In the genomic region with DNA sequence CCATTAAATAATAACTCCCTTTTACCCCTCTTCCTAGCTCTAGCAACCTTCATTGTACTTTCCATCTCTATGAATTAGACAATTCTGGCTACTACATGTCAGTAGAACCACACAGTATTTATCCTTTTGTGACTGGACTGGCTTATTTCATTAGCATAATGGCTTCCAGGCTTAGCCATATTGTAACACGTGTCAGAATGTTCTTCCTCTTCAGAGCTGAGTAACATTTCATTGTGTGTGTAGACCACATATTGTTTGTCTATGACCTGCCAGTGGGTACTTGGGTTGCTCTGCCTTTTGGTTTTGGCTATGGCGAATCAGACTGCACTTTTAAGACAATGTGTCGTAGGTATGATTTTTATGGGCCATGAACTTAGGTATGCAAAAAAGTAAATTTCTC, we compare ENCODE assay signal across 16 cellular contexts. TPM values are rescaled to one million over a fixed set of nuclear protein-coding genes. Genes with fewer than 3 reads are reported as not detected.
DNase-seq lines count a peak whose midpoint lies in the region; ATAC-seq, FAIRE-seq and TF ChIP-seq lines count a peak whose summit lies in the region.
"Had no signal": no experiment of that assay in that cellular context is flagged by ENCODE, and none has a peak within 500 bp of the region (broad histone marks: within the 10 kb centered on the region; RNA-seq: fewer than 3 reads in every experiment).

No MANE protein-coding gene starts in this region.

- no peaks in the 10 kb centered on the region for H3K9me3 Mint-ChIP-seq in activated T-cell treated with anti-CD3 and anti-CD28 coated beads, Interleukin-2, amount 50 U/mL, for 72 hours
- H3K9me3 Mint-ChIP-seq in activated T-cell treated with anti-CD3 and anti-CD28 coated beads, Interleukin-2, amount 50 U/mL, for 4 hours = no peaks in the 10 kb centered on the region
- H3K9me3 Mint-ChIP-seq in astrocyte (ENCODE audit: unreplicated experiment) = no peaks in the 10 kb centered on the region

- no peaks in the 10 kb centered on the region for H3K27me3 ChIP-seq in astrocyte (ENCODE audit: insufficient read depth, low read length)
- H3K27me3 ChIP-seq in foreskin keratinocyte = peaks cover 2% of the 10 kb centered on the region
- H3K27me3 ChIP-seq: MG63 had no signal

- no peak overlapping the region for H3K4me3 Mint-ChIP-seq in activated T-cell treated with anti-CD3 and anti-CD28 coated beads, Interleukin-2, amount 50 U/mL, for 72 hours
- no peak overlapping the region for H3K4me3 Mint-ChIP-seq in activated T-cell treated with anti-CD3 and anti-CD28 coated beads, Interleukin-2, amount 50 U/mL, for 4 hours
- no peak overlapping the region for H3K4me3 Mint-ChIP-seq in astrocyte (ENCODE audit: unreplicated experiment)

- H3K27ac Mint-ChIP-seq in activated T-cell treated with anti-CD3 and anti-CD28 coated beads, Interleukin-2, amount 50 U/mL, for 72 hours = no peak overlapping the region
- no peak overlapping the region for H3K27ac Mint-ChIP-seq in astrocyte (ENCODE audit: unreplicated experiment)

- TF ChIP-seq CTCF in astrocyte (IDR thresholded peaks at IDR 0.05; ENCODE audit: insufficient read depth, low read depth, low read length) = no peak
- no peak for TF ChIP-seq CTCF in foreskin keratinocyte (conservative IDR thresholded peaks at IDR 0.05)

- no peaks in the 10 kb centered on the region for H3K79me2 ChIP-seq in astrocyte (ENCODE audit: insufficient read depth, low read length)

- no peak overlapping the region for H3K4me3 ChIP-seq in astrocyte (ENCODE audit: insufficient read depth, low read depth, low read length)
- H3K4me3 ChIP-seq: MG63 had no signal

- H3K27ac ChIP-seq in astrocyte (ENCODE audit: low read depth, low read length) (no peak overlapping the region), foreskin keratinocyte (no peak overlapping the region)

- in situ Hi-C loops in KBM-7 (cut with MboI; ENCODE audit: low pct_unique_long_range_greater_than_20kb, low sequenced_read_pairs) = no loop called here

- H2AFZ ChIP-seq in astrocyte (ENCODE audit: low read depth, low read length) = peak overlapping the region; percentile 20

- H3K4me1 ChIP-seq in astrocyte (ENCODE audit: insufficient read depth, low read length) (peaks cover 21% of the 10 kb centered on the region), foreskin keratinocyte (peaks cover 8% of the 10 kb centered on the region)

- FAIRE-seq in astrocyte (lab: Jason Lieb, UNC) = no peak
- FAIRE-seq: HepG2 had no signal

- H3K4me2 ChIP-seq in astrocyte (ENCODE audit: low read length) = no peak overlapping the region

- H3K9ac ChIP-seq in astrocyte (ENCODE audit: low read length) = no peak overlapping the region

- H3K36me3 Mint-ChIP-seq in activated T-cell treated with anti-CD3 and anti-CD28 coated beads, Interleukin-2, amount 50 U/mL, for 72 hours (ENCODE audit: insufficient read depth in 2 of 2) = no peaks in the 10 kb centered on the region
- H3K36me3 Mint-ChIP-seq in activated T-cell treated with anti-CD3 and anti-CD28 coated beads, Interleukin-2, amount 50 U/mL, for 4 hours (ENCODE audit: insufficient read depth) = peaks cover 5% of the 10 kb centered on the region
- H3K36me3 Mint-ChIP-seq in astrocyte (ENCODE audit: low read depth, unreplicated experiment) = no peaks in the 10 kb centered on the region

- no peaks in the 10 kb centered on the region for H4K20me1 ChIP-seq in astrocyte (ENCODE audit: insufficient read depth, low read length)

- H3K9me3 ChIP-seq in astrocyte (ENCODE audit: insufficient read depth, low read depth, low read length) = no peaks in the 10 kb centered on the region
- H3K9me3 ChIP-seq: MG63 had no signal

- no peaks in the 10 kb centered on the region for H3K27me3 Mint-ChIP-seq in activated T-cell treated with anti-CD3 and anti-CD28 coated beads, Interleukin-2, amount 50 U/mL, for 72 hours (ENCODE audit: low read depth)
- no peaks in the 10 kb centered on the region for H3K27me3 Mint-ChIP-seq in activated T-cell treated with anti-CD3 and anti-CD28 coated beads, Interleukin-2, amount 50 U/mL, for 4 hours (ENCODE audit: low read depth)
- H3K27me3 Mint-ChIP-seq in astrocyte (ENCODE audit: low read depth, unreplicated experiment) = no peaks in the 10 kb centered on the region

- no peaks in the 10 kb centered on the region for H3K36me3 ChIP-seq in astrocyte (ENCODE audit: insufficient read depth, low read length)
- H3K36me3 ChIP-seq: MG63 had no signal

- no peak for DNase-seq in activated T-cell treated with anti-CD3 and anti-CD28 coated beads, Interleukin-2, amount 50 U/mL, for 72 hours
- no peak for DNase-seq in activated T-cell treated with anti-CD3 and anti-CD28 coated beads, Interleukin-2, amount 50 U/mL, for 4 hours
- DNase-seq in astrocyte (ENCODE audit: low read depth) (no peak), foreskin keratinocyte (no peak), KBM-7 (no peak), GOT3 (lab: John Stamatoyannopoulos, UW) (no peak), GM19238 (ENCODE audit: insufficient read length, low spot score) (no peak)
- DNase-seq: DMS79, GF-D8, H7, MG63, NCI-H2029, NCI-H526 treated with DMSO at 0.1 percent for 48 hours, SHP77 treated with DMSO at 0.1 percent for 48 hours had no signal

- ATAC-seq in activated T-cell treated with anti-CD3 and anti-CD28 coated beads, Interleukin-2, amount 50 U/mL, for 72 hours (replicated peaks in 1 of 2) = peak; percentile 39 to 70
- ATAC-seq in activated T-cell treated with anti-CD3 and anti-CD28 coated beads, Interleukin-2, amount 50 U/mL, for 4 hours = no peak
- ATAC-seq in foreskin keratinocyte = peak; percentile 27
- ATAC-seq in HG02642 (IDR thresholded peaks at IDR 0.05; ENCODE audit: poor library complexity, unreplicated experiment) = no peak

- no peaks in the 10 kb centered on the region for H3K4me1 Mint-ChIP-seq in activated T-cell treated with anti-CD3 and anti-CD28 coated beads, Interleukin-2, amount 50 U/mL, for 72 hours (ENCODE audit: low read depth)
- no peaks in the 10 kb centered on the region for H3K4me1 Mint-ChIP-seq in activated T-cell treated with anti-CD3 and anti-CD28 coated beads, Interleukin-2, amount 50 U/mL, for 4 hours (ENCODE audit: low read depth)
- peaks cover 20% of the 10 kb centered on the region for H3K4me1 Mint-ChIP-seq in astrocyte (ENCODE audit: low read depth, unreplicated experiment)

RNA-seq across cellular contexts. Expression of gene TSN, which starts 20.9 kb away (rescaled TPM):
- total RNA-seq in activated T-cell treated with anti-CD3 and anti-CD28 coated beads, Interleukin-2, amount 50 U/mL, for 72 hours = 10 to 100 TPM; 67.6 to 82.1 TPM
- 100 to 1,000 TPM in 1 of 3 donors, 10 to 100 TPM in 2; 93.3 to 108 (median 95.2) TPM for total RNA-seq in activated T-cell treated with anti-CD3 and anti-CD28 coated beads, Interleukin-2, amount 50 U/mL, for 4 hours
- 60.3 and 68.2 TPM in 2 replicates for total RNA-seq in astrocyte
- 54.5 and 57.8 TPM in 2 replicates for total RNA-seq in foreskin keratinocyte
- polyA plus RNA-seq in foreskin keratinocyte = 32.4 and 38.8 TPM in 2 replicates

RNA-seq across cellular contexts. Expression of gene NIFK, which starts 39.7 kb away (rescaled TPM):
- 100 to 1,000 TPM; 118 to 137 TPM for total RNA-seq in activated T-cell treated with anti-CD3 and anti-CD28 coated beads, Interleukin-2, amount 50 U/mL, for 72 hours
- total RNA-seq in activated T-cell treated with anti-CD3 and anti-CD28 coated beads, Interleukin-2, amount 50 U/mL, for 4 hours = 100 to 1,000 TPM; 198 to 247 (median 209) TPM
- 66.7 and 75.0 TPM in 2 replicates for total RNA-seq in astrocyte
- total RNA-seq in foreskin keratinocyte = 59.9 and 68.3 TPM in 2 replicates
- polyA plus RNA-seq in foreskin keratinocyte = 80.4 and 95.5 TPM in 2 replicates

Comparison
In these comparisons a context has a peak if more than half of its experiments do, and no peak if none do; other contexts are left out.
1. ATAC-seq: peak in activated T-cell treated with anti-CD3 and anti-CD28 coated beads, Interleukin-2, amount 50 U/mL, for 72 hours (2 of 2) and foreskin keratinocyte (single experiment); none in activated T-cell treated with anti-CD3 and anti-CD28 coated beads, Interleukin-2, amount 50 U/mL, for 4 hours (0 of 2) and HG02642 (single experiment).